1 cellular context compared by ENCODE assay signal in the genomic region with DNA sequence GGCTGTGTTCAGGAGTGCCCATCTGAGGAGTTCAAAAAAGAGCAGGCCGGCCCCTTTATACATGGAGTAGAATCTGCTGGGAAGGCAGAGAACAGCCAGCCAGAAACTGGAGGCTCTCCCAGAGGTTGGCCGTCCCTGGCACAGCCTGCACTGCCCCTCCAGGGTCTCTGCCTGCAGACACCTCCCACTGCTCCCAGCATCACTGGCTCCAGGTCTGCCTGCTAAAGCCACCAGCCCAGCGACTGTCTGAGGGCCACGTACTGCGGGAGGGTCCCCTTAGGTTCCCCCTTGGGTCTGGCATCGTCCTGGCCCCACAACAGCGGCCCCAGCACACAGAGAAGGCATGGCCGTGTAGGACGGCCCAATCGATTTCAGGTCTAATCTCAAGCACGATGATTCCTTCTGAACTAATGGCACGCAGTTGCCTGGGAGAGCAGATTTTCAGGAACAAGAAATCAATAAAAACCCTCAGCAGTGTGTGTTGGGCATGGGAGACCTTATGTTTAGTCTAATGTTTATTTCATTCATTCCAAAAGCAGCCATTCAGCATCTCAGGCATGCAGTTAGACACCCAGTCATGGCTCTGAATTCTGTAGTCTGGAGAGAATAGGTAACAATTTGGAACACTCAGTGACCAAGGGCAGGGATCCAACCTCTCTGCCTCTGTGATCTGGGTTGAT.
TF ChIP-seq lines count a peak whose summit lies in the region.

No MANE protein-coding gene starts in this region.

TF ChIP-seq in GM12878, 131 proteins besides CTCF, POLR2A, EP300 and RAD21:
- TF ChIP-seq POLR2AphosphoS5 (IDR thresholded peaks at IDR 0.05; ENCODE audit: low read length) = peak; percentile 1; the same call in 1 of the 2 replicates
- TF ChIP-seq ZZZ3 (IDR thresholded peaks at IDR 0.05; ENCODE audit: control insufficient read depth, insufficient read length, low read depth) = no peak
- TF ChIP-seq, protein P1, sequence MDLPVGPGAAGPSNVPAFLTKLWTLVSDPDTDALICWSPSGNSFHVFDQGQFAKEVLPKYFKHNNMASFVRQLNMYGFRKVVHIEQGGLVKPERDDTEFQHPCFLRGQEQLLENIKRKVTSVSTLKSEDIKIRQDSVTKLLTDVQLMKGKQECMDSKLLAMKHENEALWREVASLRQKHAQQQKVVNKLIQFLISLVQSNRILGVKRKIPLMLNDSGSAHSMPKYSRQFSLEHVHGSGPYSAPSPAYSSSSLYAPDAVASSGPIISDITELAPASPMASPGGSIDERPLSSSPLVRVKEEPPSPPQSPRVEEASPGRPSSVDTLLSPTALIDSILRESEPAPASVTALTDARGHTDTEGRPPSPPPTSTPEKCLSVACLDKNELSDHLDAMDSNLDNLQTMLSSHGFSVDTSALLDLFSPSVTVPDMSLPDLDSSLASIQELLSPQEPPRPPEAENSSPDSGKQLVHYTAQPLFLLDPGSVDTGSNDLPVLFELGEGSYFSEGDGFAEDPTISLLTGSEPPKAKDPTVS (IDR thresholded peaks at IDR 0.05; ENCODE audit: low read depth, low read length) = no peak
- TF ChIP-seq SMC3 (IDR thresholded peaks at IDR 0.05; ENCODE audit: borderline replicate concordance, low read length) = no peak
- TF ChIP-seq ZNF207 (IDR thresholded peaks at IDR 0.05; ENCODE audit: borderline replicate concordance) = no peak
- TF ChIP-seq RBBP5 (conservative IDR thresholded peaks at IDR 0.05) = no peak
- no peak for TF ChIP-seq FOXM1 (IDR thresholded peaks at IDR 0.05; ENCODE audit: low read depth, low read length)
- TF ChIP-seq SIN3A (IDR thresholded peaks at IDR 0.05; ENCODE audit: low read depth, low read length) = no peak
- no peak for TF ChIP-seq HDGF (IDR thresholded peaks at IDR 0.05)
TF ChIP-seq in GM12878: peak in this region for 1.
